ENCODE assay signal across 19 cellular contexts in genomic region chr16:86196687-86197391, GRCh38.
"Had no signal": no experiment of that assay in that cellular context is flagged by ENCODE, and none has a peak within 500 bp of the region (broad histone marks: within the 10 kb centered on the region; RNA-seq: fewer than 3 reads in every experiment).

No MANE protein-coding gene starts in this region.

- ATAC-seq: activated CD4-positive, alpha-beta T cell treated with anti-CD3 and anti-CD28 coated beads for 36 hours; activated CD8-positive, alpha-beta T cell treated with anti-CD3 and anti-CD28 coated beads for 36 hours; activated T-cell treated with anti-CD3 and anti-CD28 coated beads, Interleukin-2, amount 50 U/mL, for 72 hours; natural killer cell treated with Interleukin-12 subunit alpha and Interleukin-12 subunit beta and Interleukin-15 and Interleukin-18, amount 100 ng/mL, for 72 hours; psoas muscle; stimulated activated naive CD8-positive, alpha-beta T cell treated with anti-CD3 and anti-CD28 coated beads, Interleukin-15, Interleukin-2, amounts not matched to agents 100 U/mL and 50 U/mL, for 24 hours had no signal

- H3K4me1 ChIP-seq: breast epithelium, heart left ventricle, psoas muscle, testis had no signal

- H3K9me3 ChIP-seq: breast epithelium, heart left ventricle, psoas muscle, testis had no signal

- H3K27ac ChIP-seq: breast epithelium, dorsolateral prefrontal cortex, psoas muscle, testis had no signal

- H3K4me3 ChIP-seq: breast epithelium, dorsolateral prefrontal cortex, heart left ventricle, psoas muscle, testis had no signal

- DNase-seq: activated CD4-positive, alpha-beta T cell treated with anti-CD3 and anti-CD28 coated beads for 36 hours; activated CD8-positive, alpha-beta memory T cell treated with anti-CD3 and anti-CD28 coated beads, Interleukin-2, amount 50 U/mL, for 4 hours; activated CD8-positive, alpha-beta T cell treated with anti-CD3 and anti-CD28 coated beads for 36 hours; activated gamma-delta T cell treated with Interleukin-2 at 50 U/mL for 16 hours; activated naive CD8-positive, alpha-beta T cell treated with anti-CD3 and anti-CD28 coated beads for 36 hours; activated T-cell treated with anti-CD3 and anti-CD28 coated beads, Interleukin-2, amount 50 U/mL, for 72 hours; dorsolateral prefrontal cortex; foreskin melanocyte; left ventricle myocardium superior; psoas muscle; SIG-M5; stimulated activated CD4-positive, alpha-beta T cell treated with anti-CD3 and anti-CD28 coated beads, Interleukin-4, amount 100 ng/mL, for 1 hour; stimulated activated CD8-positive, alpha-beta memory T cell treated with anti-CD3 and anti-CD28 coated beads, Interleukin-4, amount 100 ng/mL, for 48 hours; stimulated activated naive CD8-positive, alpha-beta T cell treated with anti-CD3 and anti-CD28 coated beads, Interleukin-15, Interleukin-2, amounts not matched to agents 100 U/mL and 50 U/mL, for 24 hours; testis had no signal

- H3K36me3 ChIP-seq: breast epithelium, heart left ventricle had no signal

- H3K27me3 ChIP-seq: testis had no signal

- FAIRE-seq: keratinocyte had no signal
